35 cellular contexts compared by ENCODE assay signal in genomic region chr11:621838-622237, GRCh38. TPM values are rescaled to one million over a fixed set of nuclear protein-coding genes. Genes with fewer than 3 reads are reported as not detected.
"Had no signal": no experiment of that assay in that cellular context is flagged by ENCODE, and none has a peak within 500 bp of the region (broad histone marks: within the 10 kb centered on the region; RNA-seq: fewer than 3 reads in every experiment).

No MANE protein-coding gene starts in this region.

- FAIRE-seq: astrocyte, bronchial epithelial cell, colon had no signal

- H3K27ac ChIP-seq: brain microvascular endothelial cell, esophagus muscularis mucosa, gastroesophageal sphincter had no signal

- H3K27me3 Mint-ChIP-seq: activated CD4-positive, alpha-beta memory T cell treated with anti-CD3 and anti-CD28 coated beads for 36 hours; activated CD4-positive, alpha-beta T cell treated with anti-CD3 and anti-CD28 coated beads, Interleukin-2, amount 10 ng/mL, durations not matched to agents 24 days and 14 days; activated naive CD4-positive, alpha-beta T cell treated with anti-CD3 and anti-CD28 coated beads, Interleukin-2, amount 50 U/mL, for 24 hours had no signal

- H3K4me3 ChIP-seq: esophagus muscularis mucosa, gastroesophageal sphincter had no signal

- H3K36me3 Mint-ChIP-seq: activated CD8-positive, alpha-beta memory T cell treated with anti-CD3 and anti-CD28 coated beads, Interleukin-2, amount 10 ng/mL, durations not matched to agents 7 days and 5 days; activated naive CD4-positive, alpha-beta T cell treated with anti-CD3 and anti-CD28 coated beads, Interleukin-2, amount 50 U/mL, for 24 hours had no signal

- H3K9me3 Mint-ChIP-seq: activated CD4-positive, alpha-beta memory T cell treated with anti-CD3 and anti-CD28 coated beads for 36 hours; activated CD4-positive, alpha-beta T cell treated with anti-CD3 and anti-CD28 coated beads, Interleukin-2, amount 10 ng/mL, durations not matched to agents 24 days and 14 days; activated naive CD4-positive, alpha-beta T cell treated with anti-CD3 and anti-CD28 coated beads for 36 hours; activated naive CD4-positive, alpha-beta T cell treated with anti-CD3 and anti-CD28 coated beads, Interleukin-2, amount 50 U/mL, for 24 hours; activated T-helper 1 cell treated with anti-CD3 and anti-CD28 coated beads, Interleukin-12 subunit alpha, Interleukin-12 subunit beta, Interleukin-2, Interleukin-4 antibody, amounts not matched to agents 30 ng/mL and 10 ng/mL and 1 ng/mL, durations not matched to agents 14 hours and 24 hours and 36 hours; activated T-helper 2 cell treated with anti-CD3 and anti-CD28 coated beads, Interferon-gamma antibody, Interleukin-2, Interleukin-4, amounts not matched to agents 10 μg/mL and 5 μg/mL and 100 μg/mL, durations not matched to agents 14 hours and 24 hours and 36 hours; effector memory CD8-positive, alpha-beta T cell had no signal

- H3K27ac Mint-ChIP-seq: activated CD4-positive, alpha-beta memory T cell treated with anti-CD3 and anti-CD28 coated beads for 36 hours; activated CD4-positive, alpha-beta T cell treated with anti-CD3 and anti-CD28 coated beads for 36 hours; activated CD4-positive, alpha-beta T cell treated with anti-CD3 and anti-CD28 coated beads, Interleukin-2, amount 10 ng/mL, durations not matched to agents 24 days and 14 days; activated CD8-positive, alpha-beta memory T cell treated with anti-CD3 and anti-CD28 coated beads, Interleukin-2, amount 10 ng/mL, durations not matched to agents 7 days and 5 days; activated CD8-positive, alpha-beta T cell treated with anti-CD3 and anti-CD28 coated beads, Interleukin-2, amount 10 ng/mL, durations not matched to agents 7 days and 5 days; activated naive CD4-positive, alpha-beta T cell treated with anti-CD3 and anti-CD28 coated beads for 36 hours; activated naive CD4-positive, alpha-beta T cell treated with anti-CD3 and anti-CD28 coated beads, Interleukin-2, amount 50 U/mL, for 24 hours; activated T-helper 1 cell treated with anti-CD3 and anti-CD28 coated beads, Interleukin-12 subunit alpha, Interleukin-12 subunit beta, Interleukin-2, Interleukin-4 antibody, amounts not matched to agents 30 ng/mL and 10 ng/mL and 1 ng/mL, durations not matched to agents 14 hours and 24 hours and 36 hours; activated T-helper 2 cell treated with anti-CD3 and anti-CD28 coated beads, Interferon-gamma antibody, Interleukin-2, Interleukin-4, amounts not matched to agents 10 μg/mL and 5 μg/mL and 100 μg/mL, durations not matched to agents 14 hours and 24 hours and 36 hours; effector memory CD8-positive, alpha-beta T cell had no signal

- ATAC-seq: activated CD4-positive, alpha-beta T cell treated with anti-CD3 and anti-CD28 coated beads for 36 hours; activated CD8-positive, alpha-beta memory T cell treated with anti-CD3 and anti-CD28 coated beads, Interleukin-2, amount 10 ng/mL, durations not matched to agents 7 days and 5 days; activated CD8-positive, alpha-beta T cell treated with anti-CD3 and anti-CD28 coated beads, Interleukin-2, amount 10 ng/mL, durations not matched to agents 7 days and 5 days; effector memory CD8-positive, alpha-beta T cell; gastroesophageal sphincter had no signal

- DNase-seq: activated CD4-positive, alpha-beta memory T cell treated with anti-CD3 and anti-CD28 coated beads for 36 hours; activated CD4-positive, alpha-beta T cell treated with anti-CD3 and anti-CD28 coated beads for 36 hours; activated CD4-positive, alpha-beta T cell treated with anti-CD3 and anti-CD28 coated beads, Interleukin-2, amount 10 ng/mL, durations not matched to agents 24 days and 14 days; activated CD4-positive, CD25-positive, alpha-beta regulatory T cell; activated CD4-positive, CD25-positive, alpha-beta regulatory T cell treated with anti-CD3 and anti-CD28 coated beads, Interleukin-2, amount 50 U/mL, for 72 hours; activated CD8-positive, alpha-beta memory T cell treated with anti-CD3 and anti-CD28 coated beads, Interleukin-2, amount 10 ng/mL, durations not matched to agents 7 days and 5 days; activated CD8-positive, alpha-beta memory T cell treated with anti-CD3 and anti-CD28 coated beads, Interleukin-2, amount 50 U/mL, for 4 hours; activated CD8-positive, alpha-beta T cell treated with anti-CD3 and anti-CD28 coated beads, Interleukin-2, amount 10 ng/mL, durations not matched to agents 7 days and 5 days; activated effector memory CD4-positive, alpha-beta T cell treated with anti-CD3 and anti-CD28 coated beads, Interleukin-2, amount 50 U/mL, for 16 hours; activated naive CD4-positive, alpha-beta T cell treated with anti-CD3 and anti-CD28 coated beads for 36 hours; activated T-cell treated with anti-CD3 and anti-CD28 coated beads, Interleukin-2, amount 50 U/mL, for 1 hour; amniotic stem cell; anterior cingulate cortex; brain microvascular endothelial cell; caudate nucleus; cortex of kidney; dermis blood vessel endothelial cell; effector CD4-positive, alpha-beta T cell; effector memory CD8-positive, alpha-beta T cell; erythroblast; foreskin melanocyte; T-helper 2 cell had no signal

- H3K4me3 Mint-ChIP-seq: activated CD4-positive, alpha-beta memory T cell treated with anti-CD3 and anti-CD28 coated beads for 36 hours; activated CD4-positive, alpha-beta T cell treated with anti-CD3 and anti-CD28 coated beads for 36 hours; activated CD4-positive, alpha-beta T cell treated with anti-CD3 and anti-CD28 coated beads, Interleukin-2, amount 10 ng/mL, durations not matched to agents 24 days and 14 days; activated CD8-positive, alpha-beta memory T cell treated with anti-CD3 and anti-CD28 coated beads, Interleukin-2, amount 10 ng/mL, durations not matched to agents 7 days and 5 days; activated CD8-positive, alpha-beta T cell treated with anti-CD3 and anti-CD28 coated beads, Interleukin-2, amount 10 ng/mL, durations not matched to agents 7 days and 5 days; activated naive CD4-positive, alpha-beta T cell treated with anti-CD3 and anti-CD28 coated beads for 36 hours; activated naive CD4-positive, alpha-beta T cell treated with anti-CD3 and anti-CD28 coated beads, Interleukin-2, amount 50 U/mL, for 24 hours; activated T-helper 1 cell treated with anti-CD3 and anti-CD28 coated beads, Interleukin-12 subunit alpha, Interleukin-12 subunit beta, Interleukin-2, Interleukin-4 antibody, amounts not matched to agents 30 ng/mL and 10 ng/mL and 1 ng/mL, durations not matched to agents 14 hours and 24 hours and 36 hours; effector memory CD8-positive, alpha-beta T cell had no signal

- H3K4me1 Mint-ChIP-seq: activated CD4-positive, alpha-beta T cell treated with anti-CD3 and anti-CD28 coated beads for 36 hours; activated CD4-positive, alpha-beta T cell treated with anti-CD3 and anti-CD28 coated beads, Interleukin-2, amount 10 ng/mL, durations not matched to agents 24 days and 14 days; activated CD8-positive, alpha-beta memory T cell treated with anti-CD3 and anti-CD28 coated beads, Interleukin-2, amount 10 ng/mL, durations not matched to agents 7 days and 5 days; activated naive CD4-positive, alpha-beta T cell treated with anti-CD3 and anti-CD28 coated beads, Interleukin-2, amount 50 U/mL, for 24 hours had no signal

- H3K9me3 ChIP-seq: esophagus muscularis mucosa, gastroesophageal sphincter had no signal

RNA-seq across cellular contexts. Expression of gene CDHR5, which starts 2.9 kb away (rescaled TPM):
- total RNA-seq: activated CD4-positive, alpha-beta memory T cell treated with anti-CD3 and anti-CD28 coated beads for 36 hours; activated CD4-positive, alpha-beta T cell treated with anti-CD3 and anti-CD28 coated beads for 36 hours; activated CD4-positive, alpha-beta T cell treated with anti-CD3 and anti-CD28 coated beads, Interleukin-2, amount 10 ng/mL, durations not matched to agents 24 days and 14 days; activated CD8-positive, alpha-beta memory T cell treated with anti-CD3 and anti-CD28 coated beads for 36 hours; activated CD8-positive, alpha-beta memory T cell treated with anti-CD3 and anti-CD28 coated beads, Interleukin-2, amount 10 ng/mL, durations not matched to agents 7 days and 5 days; activated CD8-positive, alpha-beta T cell treated with anti-CD3 and anti-CD28 coated beads, Interleukin-2, amount 10 ng/mL, durations not matched to agents 7 days and 5 days; activated naive CD4-positive, alpha-beta T cell treated with anti-CD3 and anti-CD28 coated beads for 36 hours; activated T-helper 1 cell treated with anti-CD3 and anti-CD28 coated beads, Interleukin-12 subunit alpha, Interleukin-12 subunit beta, Interleukin-2, Interleukin-4 antibody, amounts not matched to agents 30 ng/mL and 10 ng/mL and 1 ng/mL, durations not matched to agents 14 hours and 24 hours and 36 hours; activated T-helper 2 cell treated with anti-CD3 and anti-CD28 coated beads, Interferon-gamma antibody, Interleukin-2, Interleukin-4, amounts not matched to agents 10 μg/mL and 5 μg/mL and 100 μg/mL, durations not matched to agents 14 hours and 24 hours and 36 hours; astrocyte; bronchial epithelial cell; chondrocyte; dermis blood vessel endothelial cell; gastroesophageal sphincter; glomerular endothelial cell; T-helper 1 cell treated with Interleukin-12 subunit alpha and Interleukin-12 subunit beta and Interleukin-4 antibody, amounts not matched to agents 30 ng/mL and 1 ng/mL, for 36 hours had no signal

RNA-seq across cellular contexts. Expression of gene SCT, which starts 5.1 kb away (rescaled TPM):
- total RNA-seq: activated CD4-positive, alpha-beta memory T cell treated with anti-CD3 and anti-CD28 coated beads for 36 hours; activated CD4-positive, alpha-beta T cell treated with anti-CD3 and anti-CD28 coated beads for 36 hours; activated CD4-positive, alpha-beta T cell treated with anti-CD3 and anti-CD28 coated beads, Interleukin-2, amount 10 ng/mL, durations not matched to agents 24 days and 14 days; activated CD8-positive, alpha-beta memory T cell treated with anti-CD3 and anti-CD28 coated beads for 36 hours; activated CD8-positive, alpha-beta memory T cell treated with anti-CD3 and anti-CD28 coated beads, Interleukin-2, amount 10 ng/mL, durations not matched to agents 7 days and 5 days; activated CD8-positive, alpha-beta T cell treated with anti-CD3 and anti-CD28 coated beads, Interleukin-2, amount 10 ng/mL, durations not matched to agents 7 days and 5 days; activated naive CD4-positive, alpha-beta T cell treated with anti-CD3 and anti-CD28 coated beads for 36 hours; activated T-helper 1 cell treated with anti-CD3 and anti-CD28 coated beads, Interleukin-12 subunit alpha, Interleukin-12 subunit beta, Interleukin-2, Interleukin-4 antibody, amounts not matched to agents 30 ng/mL and 10 ng/mL and 1 ng/mL, durations not matched to agents 14 hours and 24 hours and 36 hours; activated T-helper 2 cell treated with anti-CD3 and anti-CD28 coated beads, Interferon-gamma antibody, Interleukin-2, Interleukin-4, amounts not matched to agents 10 μg/mL and 5 μg/mL and 100 μg/mL, durations not matched to agents 14 hours and 24 hours and 36 hours; bronchial epithelial cell; dermis blood vessel endothelial cell; esophagus muscularis mucosa; gastroesophageal sphincter; glomerular endothelial cell; T-helper 1 cell treated with Interleukin-12 subunit alpha and Interleukin-12 subunit beta and Interleukin-4 antibody, amounts not matched to agents 30 ng/mL and 1 ng/mL, for 36 hours had no signal
- polyA plus RNA-seq: adipose tissue had no signal

RNA-seq across cellular contexts. Expression of gene DRD4, which starts 15.2 kb away (rescaled TPM):
- total RNA-seq: bronchial epithelial cell, glomerular endothelial cell had no signal
